ENCODE assay signal across 21 cellular contexts in genomic region chr5:156589104-156589858, GRCh38.
DNase-seq lines count a peak whose midpoint lies in the region; FAIRE-seq and TF ChIP-seq lines count a peak whose summit lies in the region.
"Had no signal": no experiment of that assay in that cellular context is flagged by ENCODE, and none has a peak within 500 bp of the region (broad histone marks: within the 10 kb centered on the region; RNA-seq: fewer than 3 reads in every experiment).

No MANE protein-coding gene starts in this region.

- peak overlapping the region in 3 of 4 donors; percentile 3 to 29 (median 18) for H3K27ac ChIP-seq in esophagus muscularis mucosa (replicated peaks in 1 of 4)
- H3K27ac ChIP-seq: Peyer's patch, SJCRH30 had no signal

- WGBS in esophagus muscularis mucosa: 75% methylated on average over 3 of the region's 3 CpGs

- in situ Hi-C loops in SK-MEL-5 (cut with HindIII; ENCODE audit: low pct_unique_long_range_greater_than_20kb, low sequenced_read_pairs): no loop called here

- H3K9me3 ChIP-seq in esophagus muscularis mucosa: no peaks in the 10 kb centered on the region
- H3K9me3 ChIP-seq: Caco-2, Peyer's patch, SJCRH30 had no signal

- H3K4me1 ChIP-seq in esophagus muscularis mucosa: peaks cover 24 to 76% (median 54%) of the 10 kb centered on the region in 4 donors
- H3K4me1 ChIP-seq: Caco-2, Peyer's patch had no signal

- no peaks in the 10 kb centered on the region for H3K27me3 Mint-ChIP-seq in nephron (ENCODE audit: low read depth)

- intact Hi-C loops in esophagus muscularis mucosa (cut with DNase I): no loop called here

- no peaks in the 10 kb centered on the region for H3K36me3 Mint-ChIP-seq in nephron (ENCODE audit: low read depth)
- H3K36me3 Mint-ChIP-seq: CD4-positive, CD25-positive, alpha-beta regulatory T cell had no signal

- H3K9me3 Mint-ChIP-seq in nephron: no peaks in the 10 kb centered on the region

- H3K27me3 ChIP-seq in esophagus muscularis mucosa: no peaks in the 10 kb centered on the region
- H3K27me3 ChIP-seq: Peyer's patch, SJCRH30 had no signal

- TF ChIP-seq POLR2A in esophagus muscularis mucosa (IDR thresholded peaks at IDR 0.05; ENCODE audit: low read depth) (no peak), GM12892 (IDR thresholded peaks at IDR 0.05; ENCODE audit: low read depth, low read length) (no peak)

- no peaks in the 10 kb centered on the region for H3K36me3 ChIP-seq in esophagus muscularis mucosa
- H3K36me3 ChIP-seq: Peyer's patch, SJCRH30 had no signal

- H3K27ac Mint-ChIP-seq in nephron: peak overlapping the region in 2 of 3 experiments; percentile 69 to 77
- H3K27ac Mint-ChIP-seq: CD4-positive, CD25-positive, alpha-beta regulatory T cell; HFFc6 had no signal

- H3K4me3 Mint-ChIP-seq in nephron: peak overlapping the region in 1 of 3 experiments; percentile 3
- H3K4me3 Mint-ChIP-seq: CD4-positive, CD25-positive, alpha-beta regulatory T cell; HFFc6 had no signal

- FAIRE-seq in GM12892 (lab: Jason Lieb, UNC): no peak
- FAIRE-seq: A204.1 had no signal

- DNase-seq in Ammon's horn (ENCODE audit: low spot score) (peak; percentile 26), SK-MEL-5 (ENCODE audit: low read depth, low spot score) (peak; percentile 93), esophagus muscularis mucosa (ENCODE audit: extremely low spot score) (no peak), NCI-H526 treated with DMSO at 0.1 percent for 48 hours (lab: John Stamatoyannopoulos, UW) (no peak), GM12892 (ENCODE audit: insufficient read length) (no peak)
- DNase-seq in stimulated activated CD4-positive, alpha-beta T cell treated with anti-CD3 and anti-CD28 coated beads, Interleukin-2, amount 100 ng/mL, for 48 hours: no peak
- DNase-seq: Caco-2; CD4-positive, CD25-positive, alpha-beta regulatory T cell; DMS 273 treated with DMSO at 0.1 percent for 48 hours; DMS79 treated with DMSO at 0.1 percent for 48 hours; H7; HFFc6; KG1; NCI-H1092 treated with DMSO at 0.1 percent for 48 hours; NCI-H1436 treated with DMSO at 0.1 percent for 48 hours; NCI-H2029; NCI-H345; Peyer's patch; SJCRH30 had no signal

- TF ChIP-seq CTCF in esophagus muscularis mucosa (IDR thresholded peaks at IDR 0.05): no peak
- TF ChIP-seq CTCF in nephron (IDR thresholded peaks at IDR 0.05; ENCODE audit: unreplicated experiment in 3 of 3): no peak

- no peak overlapping the region for H3K4me3 ChIP-seq in esophagus muscularis mucosa
- H3K4me3 ChIP-seq: Peyer's patch, SJCRH30 had no signal

- no peak for TF ChIP-seq EP300 in esophagus muscularis mucosa (IDR thresholded peaks at IDR 0.05)

- peaks cover 66% of the 10 kb centered on the region for H3K4me1 Mint-ChIP-seq in nephron
- H3K4me1 Mint-ChIP-seq: CD4-positive, CD25-positive, alpha-beta regulatory T cell had no signal

Comparison
In these comparisons a context has a peak if more than half of its experiments do, and no peak if none do; other contexts are left out.
1. DNase-seq: peak in Ammon's horn (single experiment) and SK-MEL-5 (single experiment); none in esophagus muscularis mucosa (single experiment), NCI-H526 treated with DMSO at 0.1 percent for 48 hours (single experiment), stimulated activated CD4-positive, alpha-beta T cell treated with anti-CD3 and anti-CD28 coated beads, Interleukin-2, amount 100 ng/mL, for 48 hours (0 of 2) and GM12892 (single experiment).